1 cellular context compared by ENCODE assay signal in the genomic region with DNA sequence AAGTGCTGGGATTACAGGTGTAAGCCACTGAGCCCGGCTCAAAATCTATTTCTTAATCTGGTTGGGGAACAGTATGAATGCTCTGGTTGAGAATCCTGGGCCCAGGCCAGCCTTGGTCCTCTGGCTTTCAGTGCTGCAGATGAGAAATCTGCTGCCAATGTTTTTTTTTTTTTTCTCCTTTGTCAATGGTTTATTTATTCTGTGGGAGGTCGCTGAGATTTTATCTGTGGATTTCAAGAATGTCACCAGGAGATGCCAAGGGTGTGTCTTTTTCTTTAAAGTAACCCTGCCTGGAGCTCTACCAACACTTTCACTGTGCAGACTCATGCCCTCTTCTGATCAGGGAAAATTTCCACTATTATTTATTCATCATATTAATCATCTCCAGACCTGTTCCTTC.
TF ChIP-seq lines count a peak whose summit lies in the region.

No MANE protein-coding gene starts in this region.

TF ChIP-seq in GM23338, 12 proteins besides CTCF, POLR2A, EP300 and RAD21 (continued from another document):
- TF ChIP-seq, protein P1, sequence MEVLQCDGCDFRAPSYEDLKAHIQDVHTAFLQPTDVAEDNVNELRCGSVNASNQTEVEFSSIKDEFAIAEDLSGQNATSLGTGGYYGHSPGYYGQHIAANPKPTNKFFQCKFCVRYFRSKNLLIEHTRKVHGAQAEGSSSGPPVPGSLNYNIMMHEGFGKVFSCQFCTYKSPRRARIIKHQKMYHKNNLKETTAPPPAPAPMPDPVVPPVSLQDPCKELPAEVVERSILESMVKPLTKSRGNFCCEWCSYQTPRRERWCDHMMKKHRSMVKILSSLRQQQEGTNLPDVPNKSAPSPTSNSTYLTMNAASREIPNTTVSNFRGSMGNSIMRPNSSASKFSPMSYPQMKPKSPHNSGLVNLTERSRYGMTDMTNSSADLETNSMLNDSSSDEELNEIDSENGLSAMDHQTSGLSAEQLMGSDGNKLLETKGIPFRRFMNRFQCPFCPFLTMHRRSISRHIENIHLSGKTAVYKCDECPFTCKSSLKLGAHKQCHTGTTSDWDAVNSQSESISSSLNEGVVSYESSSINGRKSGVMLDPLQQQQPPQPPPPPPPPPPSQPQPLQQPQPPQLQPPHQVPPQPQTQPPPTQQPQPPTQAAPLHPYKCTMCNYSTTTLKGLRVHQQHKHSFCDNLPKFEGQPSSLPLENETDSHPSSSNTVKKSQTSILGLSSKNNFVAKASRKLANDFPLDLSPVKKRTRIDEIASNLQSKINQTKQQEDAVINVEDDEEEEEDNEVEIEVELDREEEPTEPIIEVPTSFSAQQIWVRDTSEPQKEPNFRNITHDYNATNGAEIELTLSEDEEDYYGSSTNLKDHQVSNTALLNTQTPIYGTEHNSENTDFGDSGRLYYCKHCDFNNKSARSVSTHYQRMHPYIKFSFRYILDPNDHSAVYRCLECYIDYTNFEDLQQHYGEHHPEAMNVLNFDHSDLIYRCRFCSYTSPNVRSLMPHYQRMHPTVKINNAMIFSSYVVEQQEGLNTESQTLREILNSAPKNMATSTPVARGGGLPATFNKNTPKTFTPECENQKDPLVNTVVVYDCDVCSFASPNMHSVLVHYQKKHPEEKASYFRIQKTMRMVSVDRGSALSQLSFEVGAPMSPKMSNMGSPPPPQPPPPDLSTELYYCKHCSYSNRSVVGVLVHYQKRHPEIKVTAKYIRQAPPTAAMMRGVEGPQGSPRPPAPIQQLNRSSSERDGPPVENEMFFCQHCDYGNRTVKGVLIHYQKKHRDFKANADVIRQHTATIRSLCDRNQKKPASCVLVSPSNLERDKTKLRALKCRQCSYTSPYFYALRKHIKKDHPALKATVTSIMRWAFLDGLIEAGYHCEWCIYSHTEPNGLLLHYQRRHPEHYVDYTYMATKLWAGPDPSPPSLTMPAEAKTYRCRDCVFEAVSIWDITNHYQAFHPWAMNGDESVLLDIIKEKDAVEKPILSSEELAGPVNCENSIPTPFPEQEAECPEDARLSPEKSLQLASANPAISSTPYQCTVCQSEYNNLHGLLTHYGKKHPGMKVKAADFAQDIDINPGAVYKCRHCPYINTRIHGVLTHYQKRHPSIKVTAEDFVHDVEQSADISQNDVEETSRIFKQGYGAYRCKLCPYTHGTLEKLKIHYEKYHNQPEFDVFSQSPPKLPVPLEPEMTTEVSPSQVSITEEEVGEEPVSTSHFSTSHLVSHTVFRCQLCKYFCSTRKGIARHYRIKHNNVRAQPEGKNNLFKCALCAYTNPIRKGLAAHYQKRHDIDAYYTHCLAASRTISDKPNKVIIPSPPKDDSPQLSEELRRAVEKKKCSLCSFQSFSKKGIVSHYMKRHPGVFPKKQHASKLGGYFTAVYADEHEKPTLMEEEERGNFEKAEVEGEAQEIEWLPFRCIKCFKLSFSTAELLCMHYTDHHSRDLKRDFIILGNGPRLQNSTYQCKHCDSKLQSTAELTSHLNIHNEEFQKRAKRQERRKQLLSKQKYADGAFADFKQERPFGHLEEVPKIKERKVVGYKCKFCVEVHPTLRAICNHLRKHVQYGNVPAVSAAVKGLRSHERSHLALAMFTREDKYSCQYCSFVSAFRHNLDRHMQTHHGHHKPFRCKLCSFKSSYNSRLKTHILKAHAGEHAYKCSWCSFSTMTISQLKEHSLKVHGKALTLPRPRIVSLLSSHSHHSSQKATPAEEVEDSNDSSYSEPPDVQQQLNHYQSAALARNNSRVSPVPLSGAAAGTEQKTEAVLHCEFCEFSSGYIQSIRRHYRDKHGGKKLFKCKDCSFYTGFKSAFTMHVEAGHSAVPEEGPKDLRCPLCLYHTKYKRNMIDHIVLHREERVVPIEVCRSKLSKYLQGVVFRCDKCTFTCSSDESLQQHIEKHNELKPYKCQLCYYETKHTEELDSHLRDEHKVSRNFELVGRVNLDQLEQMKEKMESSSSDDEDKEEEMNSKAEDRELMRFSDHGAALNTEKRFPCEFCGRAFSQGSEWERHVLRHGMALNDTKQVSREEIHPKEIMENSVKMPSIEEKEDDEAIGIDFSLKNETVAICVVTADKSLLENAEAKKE (CRISPR knock-in tag; IDR thresholded peaks at IDR 0.05), result no peak
- TF ChIP-seq EZH2 (IDR thresholded peaks at IDR 0.05; ENCODE audit: low read depth, unreplicated experiment) (no peak), ZNF114 (CRISPR knock-in tag; IDR thresholded peaks at IDR 0.05) (no peak), NANOG (IDR thresholded peaks at IDR 0.05; ENCODE audit: borderline replicate concordance) (no peak), CREB1 (CRISPR knock-in tag; IDR thresholded peaks at IDR 0.05; ENCODE audit: low read depth) (no peak), STAT1 (IDR thresholded peaks at IDR 0.05; ENCODE audit: unreplicated experiment) (no peak), JUNB (IDR thresholded peaks at IDR 0.05; ENCODE audit: unreplicated experiment) (no peak), POLR2AphosphoS5 (IDR thresholded peaks at IDR 0.05; ENCODE audit: low read depth) (no peak)
- TF ChIP-seq, protein P2, sequence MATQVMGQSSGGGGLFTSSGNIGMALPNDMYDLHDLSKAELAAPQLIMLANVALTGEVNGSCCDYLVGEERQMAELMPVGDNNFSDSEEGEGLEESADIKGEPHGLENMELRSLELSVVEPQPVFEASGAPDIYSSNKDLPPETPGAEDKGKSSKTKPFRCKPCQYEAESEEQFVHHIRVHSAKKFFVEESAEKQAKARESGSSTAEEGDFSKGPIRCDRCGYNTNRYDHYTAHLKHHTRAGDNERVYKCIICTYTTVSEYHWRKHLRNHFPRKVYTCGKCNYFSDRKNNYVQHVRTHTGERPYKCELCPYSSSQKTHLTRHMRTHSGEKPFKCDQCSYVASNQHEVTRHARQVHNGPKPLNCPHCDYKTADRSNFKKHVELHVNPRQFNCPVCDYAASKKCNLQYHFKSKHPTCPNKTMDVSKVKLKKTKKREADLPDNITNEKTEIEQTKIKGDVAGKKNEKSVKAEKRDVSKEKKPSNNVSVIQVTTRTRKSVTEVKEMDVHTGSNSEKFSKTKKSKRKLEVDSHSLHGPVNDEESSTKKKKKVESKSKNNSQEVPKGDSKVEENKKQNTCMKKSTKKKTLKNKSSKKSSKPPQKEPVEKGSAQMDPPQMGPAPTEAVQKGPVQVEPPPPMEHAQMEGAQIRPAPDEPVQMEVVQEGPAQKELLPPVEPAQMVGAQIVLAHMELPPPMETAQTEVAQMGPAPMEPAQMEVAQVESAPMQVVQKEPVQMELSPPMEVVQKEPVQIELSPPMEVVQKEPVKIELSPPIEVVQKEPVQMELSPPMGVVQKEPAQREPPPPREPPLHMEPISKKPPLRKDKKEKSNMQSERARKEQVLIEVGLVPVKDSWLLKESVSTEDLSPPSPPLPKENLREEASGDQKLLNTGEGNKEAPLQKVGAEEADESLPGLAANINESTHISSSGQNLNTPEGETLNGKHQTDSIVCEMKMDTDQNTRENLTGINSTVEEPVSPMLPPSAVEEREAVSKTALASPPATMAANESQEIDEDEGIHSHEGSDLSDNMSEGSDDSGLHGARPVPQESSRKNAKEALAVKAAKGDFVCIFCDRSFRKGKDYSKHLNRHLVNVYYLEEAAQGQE (IDR thresholded peaks at IDR 0.05; ENCODE audit: unreplicated experiment), result no peak
